ENCODE assay signal across 5 cellular contexts in genomic region chr12:54092943-54093342, GRCh38. TPM values are rescaled to one million over a fixed set of nuclear protein-coding genes. Genes with fewer than 3 reads are reported as not detected.
"Had no signal": no experiment of that assay in that cellular context is flagged by ENCODE, and none has a peak within 500 bp of the region (broad histone marks: within the 10 kb centered on the region; RNA-seq: fewer than 3 reads in every experiment).

No MANE protein-coding gene starts in this region.

RNA-seq across cellular contexts. Expression of gene HOXC4, which starts 39.3 kb away (rescaled TPM):
- total RNA-seq: occipital lobe, osteocyte, pulmonary artery endothelial cell had no signal
- polyA plus RNA-seq: naive thymus-derived CD4-positive, alpha-beta T cell; neural cell had no signal
